13 cellular contexts compared by ENCODE assay signal in the genomic region with DNA sequence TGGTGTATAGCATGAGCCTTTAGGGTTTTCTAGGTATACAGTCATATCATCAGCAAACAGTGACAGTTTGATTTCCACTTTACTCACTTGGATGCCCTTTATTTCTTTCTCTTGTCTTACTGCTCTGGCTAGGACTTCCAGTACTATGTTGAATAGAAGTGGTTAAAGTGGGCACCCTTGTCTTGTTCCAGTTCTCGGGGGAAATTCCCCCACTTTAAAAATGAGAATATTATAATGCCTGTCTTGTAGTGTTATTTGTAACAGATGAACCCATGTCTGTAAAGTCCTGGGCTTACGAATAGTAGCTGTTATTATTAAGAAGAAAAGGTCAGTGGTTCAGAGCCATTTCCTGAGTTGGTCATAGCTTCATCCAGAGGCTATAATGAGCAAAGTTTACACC.
DNase-seq lines count a peak whose midpoint lies in the region; ATAC-seq, FAIRE-seq and TF ChIP-seq lines count a peak whose summit lies in the region.
"Had no signal": no experiment of that assay in that cellular context is flagged by ENCODE, and none has a peak within 500 bp of the region (broad histone marks: within the 10 kb centered on the region; RNA-seq: fewer than 3 reads in every experiment).

No MANE protein-coding gene starts in this region.

- H3K4me3 ChIP-seq in mucosa of descending colon, result no peak overlapping the region
- H3K4me3 ChIP-seq: dorsolateral prefrontal cortex, lung, transverse colon had no signal

- peak; percentile 87 to 88 for ATAC-seq in activated CD4-positive, CD25-positive, alpha-beta regulatory T cell treated with anti-CD3 and anti-CD28 coated beads, Interleukin-2, amount 50 U/mL, for 24 hours
- ATAC-seq in GM21529 (IDR thresholded peaks at IDR 0.05; ENCODE audit: unreplicated experiment) (peak; percentile 71), T-helper 17 cell (peak; percentile 48), mucosa of descending colon (no peak), HG03025 (IDR thresholded peaks at IDR 0.05; ENCODE audit: low FRiP score, unreplicated experiment) (no peak)
- peak; percentile 83 to 89 for ATAC-seq in natural killer cell treated with Interleukin-12 subunit alpha and Interleukin-12 subunit beta and Interleukin-15 and Interleukin-18, amount 100 ng/mL, for 72 hours

- no peak for FAIRE-seq in D721Med (lab: Jason Lieb, UNC)

- no peaks in the 10 kb centered on the region for H3K4me1 ChIP-seq in mucosa of descending colon (ENCODE audit: low read depth)
- H3K4me1 ChIP-seq: transverse colon had no signal

- intact Hi-C loops in mucosa of descending colon (cut with DNase I, micrococcal nuclease), result no loop called here

- TF ChIP-seq CTCF in mucosa of descending colon (IDR thresholded peaks at IDR 0.05) (no peak), D721Med (IDR thresholded peaks at IDR 0.05; ENCODE audit: insufficient read depth, missing control alignments) (no peak)

- H3K27me3 Mint-ChIP-seq in T-helper 17 cell, result no peaks in the 10 kb centered on the region
- H3K27me3 Mint-ChIP-seq in natural killer cell treated with Interleukin-12 subunit alpha and Interleukin-12 subunit beta and Interleukin-15 and Interleukin-18, amount 100 ng/mL, for 72 hours, result no peaks in the 10 kb centered on the region

- no peak for DNase-seq in activated CD4-positive, CD25-positive, alpha-beta regulatory T cell (lab: John Stamatoyannopoulos, UW)
- DNase-seq in T-helper 17 cell, result no peak
- DNase-seq in natural killer cell treated with Interleukin-12 subunit alpha and Interleukin-12 subunit beta and Interleukin-15 and Interleukin-18, amount 100 ng/mL, for 72 hours (ENCODE audit: low spot score), result no peak
- no peak for DNase-seq in mucosa of descending colon
- DNase-seq in D721Med (ENCODE audit: insufficient read length, low spot score), result no peak
- DNase-seq: activated gamma-delta T cell treated with Interleukin-2 at 50 U/mL for 16 hours, Karpas-422, transverse colon had no signal

- H3K9me3 Mint-ChIP-seq in natural killer cell treated with Interleukin-12 subunit alpha and Interleukin-12 subunit beta and Interleukin-15 and Interleukin-18, amount 100 ng/mL, for 72 hours, result no peaks in the 10 kb centered on the region

- peaks cover 40% of the 10 kb centered on the region for H3K4me1 Mint-ChIP-seq in T-helper 17 cell
- H3K4me1 Mint-ChIP-seq in natural killer cell treated with Interleukin-12 subunit alpha and Interleukin-12 subunit beta and Interleukin-15 and Interleukin-18, amount 100 ng/mL, for 72 hours (ENCODE audit: low read depth in 2 of 2), result peaks cover 48 to 55% of the 10 kb centered on the region in 2 donors

- H3K36me3 ChIP-seq in mucosa of descending colon (ENCODE audit: low read depth), result no peaks in the 10 kb centered on the region
- H3K36me3 ChIP-seq: transverse colon had no signal

- H3K27ac Mint-ChIP-seq in T-helper 17 cell, result peak overlapping the region; percentile 91
- H3K27ac Mint-ChIP-seq in natural killer cell treated with Interleukin-12 subunit alpha and Interleukin-12 subunit beta and Interleukin-15 and Interleukin-18, amount 100 ng/mL, for 72 hours, result peak overlapping the region; percentile 83 to 96

- peaks cover 12% of the 10 kb centered on the region for H3K36me3 Mint-ChIP-seq in T-helper 17 cell (ENCODE audit: low read depth)
- H3K36me3 Mint-ChIP-seq in natural killer cell treated with Interleukin-12 subunit alpha and Interleukin-12 subunit beta and Interleukin-15 and Interleukin-18, amount 100 ng/mL, for 72 hours, result peaks cover 26% of the 10 kb centered on the region

- no peaks in the 10 kb centered on the region for H3K9me3 ChIP-seq in T-helper 17 cell (ENCODE audit: control insufficient read depth, low read length, poor library complexity, severe bottlenecking)
- H3K9me3 ChIP-seq in mucosa of descending colon, result no peaks in the 10 kb centered on the region
- H3K9me3 ChIP-seq: transverse colon had no signal

- H3K4me3 Mint-ChIP-seq in T-helper 17 cell, result peak overlapping the region; percentile 25
- peak overlapping the region; percentile 85 for H3K4me3 Mint-ChIP-seq in natural killer cell treated with Interleukin-12 subunit alpha and Interleukin-12 subunit beta and Interleukin-15 and Interleukin-18, amount 100 ng/mL, for 72 hours

Comparison
In these comparisons a context has a peak if more than half of its experiments do, and no peak if none do; other contexts are left out.
1. ATAC-seq: peak in activated CD4-positive, CD25-positive, alpha-beta regulatory T cell treated with anti-CD3 and anti-CD28 coated beads, Interleukin-2, amount 50 U/mL, for 24 hours (2 of 2), GM21529 (single experiment), T-helper 17 cell (single experiment) and natural killer cell treated with Interleukin-12 subunit alpha and Interleukin-12 subunit beta and Interleukin-15 and Interleukin-18, amount 100 ng/mL, for 72 hours (2 of 2); none in mucosa of descending colon (single experiment) and HG03025 (single experiment).